Comparison of ENCODE assay signal across 28 cellular contexts in the genomic region with DNA sequence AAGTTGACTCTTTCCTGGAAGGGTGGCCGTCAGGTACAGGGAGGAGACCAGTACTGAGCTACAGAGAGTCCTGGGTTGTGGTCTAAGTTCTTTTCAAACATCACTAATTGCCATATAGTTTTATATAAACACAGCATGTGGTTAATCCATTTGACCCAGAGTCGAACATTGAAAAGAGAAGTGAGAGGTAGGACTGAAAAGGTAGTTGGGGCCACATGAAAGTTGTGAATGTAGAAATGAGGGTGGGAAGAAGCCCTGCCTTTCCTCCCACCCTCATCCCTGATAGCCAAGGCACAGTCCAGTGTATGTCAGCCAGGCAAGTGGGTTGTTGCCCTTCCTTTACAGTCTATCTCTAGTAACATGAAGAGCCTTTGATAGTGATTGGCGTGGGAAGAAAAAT. TPM values are rescaled to one million over a fixed set of nuclear protein-coding genes. Genes with fewer than 3 reads are reported as not detected.
DNase-seq lines count a peak whose midpoint lies in the region; ATAC-seq, FAIRE-seq and TF ChIP-seq lines count a peak whose summit lies in the region.
"Had no signal": no experiment of that assay in that cellular context is flagged by ENCODE, and none has a peak within 500 bp of the region (broad histone marks: within the 10 kb centered on the region; RNA-seq: fewer than 3 reads in every experiment).

No MANE protein-coding gene starts in this region.

- ATAC-seq in natural killer cell treated with Interleukin-12 subunit alpha and Interleukin-12 subunit beta and Interleukin-15 and Interleukin-18, amount 100 ng/mL, for 72 hours, result no peak
- no peak for ATAC-seq in HG03442 (IDR thresholded peaks at IDR 0.05; ENCODE audit: unreplicated experiment)
- ATAC-seq: HCT116, heart right ventricle, Right ventricle myocardium inferior had no signal

- H3K9ac ChIP-seq in astrocyte (ENCODE audit: low read length), result no peak overlapping the region
- H3K9ac ChIP-seq: SK-N-SH had no signal

- H3K36me3 ChIP-seq in astrocyte (ENCODE audit: insufficient read depth, low read length), result peaks cover 47% of the 10 kb centered on the region

- H3K4me3 Mint-ChIP-seq in activated naive CD4-positive, alpha-beta T cell treated with anti-CD3 and anti-CD28 coated beads, Interleukin-2, amount 50 U/mL, for 24 hours, result no peak overlapping the region
- H3K4me3 Mint-ChIP-seq in astrocyte (ENCODE audit: unreplicated experiment), result no peak overlapping the region
- H3K4me3 Mint-ChIP-seq in natural killer cell treated with Interleukin-12 subunit alpha and Interleukin-12 subunit beta and Interleukin-15 and Interleukin-18, amount 100 ng/mL, for 72 hours, result no peak overlapping the region
- H3K4me3 Mint-ChIP-seq: nephron; T-helper 1 cell treated with Interleukin-12 subunit alpha and Interleukin-12 subunit beta and Interleukin-4 antibody, amounts not matched to agents 30 μg/mL and 1 μg/mL, for 36 hours had no signal

- peaks cover 33% of the 10 kb centered on the region for H3K36me3 Mint-ChIP-seq in activated naive CD4-positive, alpha-beta T cell treated with anti-CD3 and anti-CD28 coated beads, Interleukin-2, amount 50 U/mL, for 24 hours
- peaks cover 11% of the 10 kb centered on the region for H3K36me3 Mint-ChIP-seq in astrocyte (ENCODE audit: low read depth, unreplicated experiment)
- H3K36me3 Mint-ChIP-seq in natural killer cell treated with Interleukin-12 subunit alpha and Interleukin-12 subunit beta and Interleukin-15 and Interleukin-18, amount 100 ng/mL, for 72 hours, result peaks cover 50% of the 10 kb centered on the region

- FAIRE-seq in GM12891 (lab: Jason Lieb, UNC) (peak; percentile 33), astrocyte (lab: Jason Lieb, UNC) (no peak)
- FAIRE-seq: G401.6 had no signal

- H3K4me2 ChIP-seq in astrocyte (ENCODE audit: low read length), result no peak overlapping the region
- H3K4me2 ChIP-seq: SK-N-SH had no signal

- H3K27ac Mint-ChIP-seq in activated naive CD4-positive, alpha-beta T cell treated with anti-CD3 and anti-CD28 coated beads, Interleukin-2, amount 50 U/mL, for 24 hours, result peak overlapping the region; percentile 62
- H3K27ac Mint-ChIP-seq in astrocyte (ENCODE audit: unreplicated experiment), result peak overlapping the region; percentile 19
- peak overlapping the region; percentile 2 to 7 for H3K27ac Mint-ChIP-seq in natural killer cell treated with Interleukin-12 subunit alpha and Interleukin-12 subunit beta and Interleukin-15 and Interleukin-18, amount 100 ng/mL, for 72 hours
- H3K27ac Mint-ChIP-seq: nephron; T-helper 1 cell treated with Interleukin-12 subunit alpha and Interleukin-12 subunit beta and Interleukin-4 antibody, amounts not matched to agents 30 μg/mL and 1 μg/mL, for 36 hours had no signal

- no peaks in the 10 kb centered on the region for H3K9me3 Mint-ChIP-seq in activated naive CD4-positive, alpha-beta T cell treated with anti-CD3 and anti-CD28 coated beads, Interleukin-2, amount 50 U/mL, for 24 hours
- no peaks in the 10 kb centered on the region for H3K9me3 Mint-ChIP-seq in astrocyte (ENCODE audit: unreplicated experiment)
- H3K9me3 Mint-ChIP-seq in natural killer cell treated with Interleukin-12 subunit alpha and Interleukin-12 subunit beta and Interleukin-15 and Interleukin-18, amount 100 ng/mL, for 72 hours, result no peaks in the 10 kb centered on the region
- H3K9me3 Mint-ChIP-seq: nephron; T-helper 1 cell treated with Interleukin-12 subunit alpha and Interleukin-12 subunit beta and Interleukin-4 antibody, amounts not matched to agents 30 μg/mL and 1 μg/mL, for 36 hours had no signal

- no peaks in the 10 kb centered on the region for H3K27me3 Mint-ChIP-seq in activated naive CD4-positive, alpha-beta T cell treated with anti-CD3 and anti-CD28 coated beads, Interleukin-2, amount 50 U/mL, for 24 hours
- no peaks in the 10 kb centered on the region for H3K27me3 Mint-ChIP-seq in astrocyte (ENCODE audit: low read depth, unreplicated experiment)
- H3K27me3 Mint-ChIP-seq in natural killer cell treated with Interleukin-12 subunit alpha and Interleukin-12 subunit beta and Interleukin-15 and Interleukin-18, amount 100 ng/mL, for 72 hours, result no peaks in the 10 kb centered on the region

- no peaks in the 10 kb centered on the region for H3K9me3 ChIP-seq in astrocyte (ENCODE audit: insufficient read depth, low read depth, low read length)
- H3K9me3 ChIP-seq: BE2C, Caco-2, heart right ventricle, SK-N-SH, suprapubic skin, upper lobe of left lung had no signal

- TF ChIP-seq POLR2A in GM12891 (IDR thresholded peaks at IDR 0.05; ENCODE audit: low read depth, low read length) (no peak), erythroblast (IDR thresholded peaks at IDR 0.05; ENCODE audit: low read length) (no peak)

- no peak for TF ChIP-seq CTCF in astrocyte (IDR thresholded peaks at IDR 0.05; ENCODE audit: insufficient read depth, low read depth, low read length)

- no peaks in the 10 kb centered on the region for H3K27me3 ChIP-seq in astrocyte (ENCODE audit: insufficient read depth, low read length)
- H3K27me3 ChIP-seq: BE2C, heart right ventricle, suprapubic skin, upper lobe of left lung had no signal

- peaks cover 55% of the 10 kb centered on the region for H3K4me1 Mint-ChIP-seq in activated naive CD4-positive, alpha-beta T cell treated with anti-CD3 and anti-CD28 coated beads, Interleukin-2, amount 50 U/mL, for 24 hours
- peaks cover 7% of the 10 kb centered on the region for H3K4me1 Mint-ChIP-seq in astrocyte (ENCODE audit: low read depth, unreplicated experiment)
- H3K4me1 Mint-ChIP-seq in natural killer cell treated with Interleukin-12 subunit alpha and Interleukin-12 subunit beta and Interleukin-15 and Interleukin-18, amount 100 ng/mL, for 72 hours (ENCODE audit: low read depth in 2 of 2), result peaks cover 34 to 40% of the 10 kb centered on the region in 2 donors

- peaks cover 18% of the 10 kb centered on the region for H4K20me1 ChIP-seq in astrocyte (ENCODE audit: insufficient read depth, low read length)

- peaks cover 11% of the 10 kb centered on the region for H3K4me1 ChIP-seq in astrocyte (ENCODE audit: insufficient read depth, low read length)
- H3K4me1 ChIP-seq: BE2C had no signal

- H2AFZ ChIP-seq in astrocyte (ENCODE audit: low read depth, low read length), result no peak overlapping the region

- DNase-seq in activated naive CD4-positive, alpha-beta T cell treated with anti-CD3 and anti-CD28 coated beads, Interleukin-2, amount 50 U/mL, for 16 hours, result no peak
- DNase-seq in GM12891 (ENCODE audit: insufficient read length, low spot score) (no peak), astrocyte (ENCODE audit: low read depth) (no peak), DMS 273 (lab: John Stamatoyannopoulos, UW; ENCODE audit: unreplicated experiment) (no peak), erythroblast (lab: John Stamatoyannopoulos, UW) (no peak)
- DNase-seq in natural killer cell treated with Interleukin-12 subunit alpha and Interleukin-12 subunit beta and Interleukin-15 and Interleukin-18, amount 100 ng/mL, for 72 hours (ENCODE audit: low spot score), result no peak
- DNase-seq: ACHN; activated CD4-positive, CD25-positive, alpha-beta regulatory T cell treated with anti-CD3 and anti-CD28 coated beads, Interleukin-2, amount 50 U/mL, for 72 hours; BE2C; Caco-2; DMS79; effector CD8-positive, alpha-beta T cell; heart right ventricle; kidney glomerular epithelial cell; midbrain; NCI-H146; SK-N-SH; stimulated activated CD4-positive, alpha-beta T cell treated with anti-CD3 and anti-CD28 coated beads, Interleukin-4, amount 100 ng/mL, for 24 hours; upper lobe of left lung had no signal

- H3K79me2 ChIP-seq in astrocyte (ENCODE audit: insufficient read depth, low read length), result peaks cover 41% of the 10 kb centered on the region

- no peak overlapping the region for H3K27ac ChIP-seq in astrocyte (ENCODE audit: low read depth, low read length)
- H3K27ac ChIP-seq: coronary artery, heart right ventricle, suprapubic skin, upper lobe of left lung had no signal

- no peak overlapping the region for H3K4me3 ChIP-seq in astrocyte (ENCODE audit: insufficient read depth, low read depth, low read length)
- H3K4me3 ChIP-seq: coronary artery, heart right ventricle, suprapubic skin, upper lobe of left lung had no signal

TF ChIP-seq in GM12891, 5 proteins besides CTCF, POLR2A, EP300 and RAD21:
- no peak for TF ChIP-seq POU2F2 (IDR thresholded peaks at IDR 0.05; ENCODE audit: low read depth, low read length)
- TF ChIP-seq SPI1 (IDR thresholded peaks at IDR 0.05; ENCODE audit: low read depth, low read length), result peak; percentile 67
TF ChIP-seq in GM12891: peak in this region for 1.

RNA-seq across cellular contexts. Expression of a gene that starts 4.4 kb away (rescaled TPM):
- polyA plus RNA-seq in GM12891 (2012; ENCODE audit: low read depth, missing spikeins), result 48.6 TPM
- 64.3 and 72.6 TPM in 2 replicates for total RNA-seq in astrocyte
- 10 to 100 TPM; 88.9 to 93.4 TPM for total RNA-seq in natural killer cell treated with Interleukin-12 subunit alpha and Interleukin-12 subunit beta and Interleukin-15 and Interleukin-18, amount 100 ng/mL, for 72 hours

Comparison
In these comparisons a context has a peak if more than half of its experiments do, and no peak if none do; other contexts are left out.
1. H3K27ac Mint-ChIP-seq: peak in every context shown above with its lines; median percentile 62 in activated naive CD4-positive, alpha-beta T cell treated with anti-CD3 and anti-CD28 coated beads, Interleukin-2, amount 50 U/mL, for 24 hours; 19 in astrocyte; 4 in natural killer cell treated with Interleukin-12 subunit alpha and Interleukin-12 subunit beta and Interleukin-15 and Interleukin-18, amount 100 ng/mL, for 72 hours.